ENCODE assay signal across 8 cellular contexts in the genomic region with DNA sequence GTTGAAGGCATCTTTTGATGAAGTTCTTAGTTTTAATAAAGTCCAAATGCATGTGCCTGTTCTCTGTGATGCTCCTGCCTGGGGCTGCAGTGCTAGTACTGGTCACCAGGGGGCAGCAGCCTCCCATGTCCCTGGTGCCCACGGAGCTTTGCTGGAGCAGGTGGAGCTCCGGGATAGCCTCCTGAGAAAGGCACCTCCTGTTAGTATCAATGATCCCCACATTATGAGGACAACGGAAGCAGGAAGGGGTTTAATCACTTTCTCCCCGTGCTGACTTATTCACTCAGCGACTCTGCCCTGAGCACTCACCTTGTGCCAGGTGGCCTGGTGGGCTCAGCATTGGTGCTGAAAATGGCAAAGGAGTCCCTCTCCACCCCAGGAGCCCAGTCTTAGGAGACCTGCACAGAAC.
DNase-seq lines count a peak whose midpoint lies in the region; ATAC-seq and TF ChIP-seq lines count a peak whose summit lies in the region.

No MANE protein-coding gene starts in this region.

- peaks cover under 1 to 2% (median 1%) of the 10 kb centered on the region in 5 donors for H3K9me3 Mint-ChIP-seq in CD8-positive, alpha-beta memory T cell
- H3K9me3 Mint-ChIP-seq in nephron: peaks cover 2% of the 10 kb centered on the region

- H3K36me3 Mint-ChIP-seq in CD8-positive, alpha-beta memory T cell: peaks cover 0 to 2% (median 0%) of the 10 kb centered on the region in 3 donors
- H3K36me3 Mint-ChIP-seq in nephron (ENCODE audit: low read depth): peaks cover 2% of the 10 kb centered on the region

- no peak overlapping the region for H3K27ac ChIP-seq in CD8-positive, alpha-beta memory T cell (ENCODE audit: low read depth, low read length)

- CTCF ChIA-PET in CD8-positive, alpha-beta memory T cell (lab: Charles Lee): interaction anchor here (0.6 to 3.5 kb wide), 16 partner anchors 10 to 464 kb away, joined by 3 to 26 read pairs (median 4); no protein-coding TSS in a partner anchor

- H3K9ac ChIP-seq in NT2/D1 (ENCODE audit: insufficient read length, low read depth): no peak overlapping the region

- peak; percentile 66 for ATAC-seq in stimulated activated naive CD8-positive, alpha-beta T cell treated with anti-CD3 and anti-CD28 coated beads, Interleukin-15, Interleukin-2, amounts not matched to agents 100 U/mL and 50 U/mL, for 24 hours
- ATAC-seq in GM21367 (IDR thresholded peaks at IDR 0.05; ENCODE audit: unreplicated experiment): no peak

- H3K4me1 Mint-ChIP-seq in CD8-positive, alpha-beta memory T cell: peaks cover 17 to 23% (median 18%) of the 10 kb centered on the region in 3 donors
- H3K4me1 Mint-ChIP-seq in nephron: peaks cover 45% of the 10 kb centered on the region

- DNase-seq in CD8-positive, alpha-beta memory T cell: peak; percentile 47 to 76 (median 52)
- DNase-seq in HCEC 1CT (peak; percentile 25), NT2/D1 (ENCODE audit: low read depth, low spot score) (peak; percentile 76), activated T-cell treated with anti-CD3 and anti-CD28 coated beads for 1 hour (ENCODE audit: low read depth) (peak; percentile 66), fibroblast of gingiva (ENCODE audit: low read depth) (peak; percentile 38)
- DNase-seq in stimulated activated naive CD8-positive, alpha-beta T cell treated with anti-CD3 and anti-CD28 coated beads, Interleukin-15, Interleukin-2, amounts not matched to agents 100 U/mL and 50 U/mL, for 24 hours: peak; percentile 77

- POLR2A ChIA-PET in CD8-positive, alpha-beta memory T cell (lab: Charles Lee): interaction anchor here (0.5 to 1.0 kb wide), 2 partner anchors 465 to 1993 kb away, joined by 3 to 4 read pairs; no protein-coding TSS in a partner anchor

- peak overlapping the region in 3 of 8 donors; percentile 1 to 48 (median 6) for H3K27ac Mint-ChIP-seq in CD8-positive, alpha-beta memory T cell
- H3K27ac Mint-ChIP-seq in nephron: peak overlapping the region; percentile 10 to 56 (median 31)

- no peaks in the 10 kb centered on the region for H3K27me3 Mint-ChIP-seq in CD8-positive, alpha-beta memory T cell
- peaks cover 7% of the 10 kb centered on the region for H3K27me3 Mint-ChIP-seq in nephron (ENCODE audit: low read depth)

- no peaks in the 10 kb centered on the region for H3K36me3 ChIP-seq in CD8-positive, alpha-beta memory T cell (ENCODE audit: insufficient read depth, low read length)
- H3K36me3 ChIP-seq in NT2/D1 (ENCODE audit: insufficient read depth, insufficient read length, low read length): no peaks in the 10 kb centered on the region

- H3K9me3 ChIP-seq in CD8-positive, alpha-beta memory T cell (ENCODE audit: low read length): no peaks in the 10 kb centered on the region
- peaks cover 16% of the 10 kb centered on the region; the same call in 1 of the 2 replicates for H3K9me3 ChIP-seq in NT2/D1 (ENCODE audit: insufficient read depth, low read length)

- peaks cover 4% of the 10 kb centered on the region for H3K4me1 ChIP-seq in CD8-positive, alpha-beta memory T cell (ENCODE audit: insufficient read depth, low read length)
- H3K4me1 ChIP-seq in NT2/D1 (ENCODE audit: insufficient read depth, insufficient read length): no peaks in the 10 kb centered on the region

- H3K27me3 ChIP-seq in CD8-positive, alpha-beta memory T cell (ENCODE audit: insufficient read depth, low read length, poor library complexity, severe bottlenecking): no peaks in the 10 kb centered on the region
- H3K27me3 ChIP-seq in NT2/D1 (ENCODE audit: insufficient read depth, insufficient read length): no peaks in the 10 kb centered on the region

- peak overlapping the region in 1 of 7 donors; percentile 28 for H3K4me3 Mint-ChIP-seq in CD8-positive, alpha-beta memory T cell
- H3K4me3 Mint-ChIP-seq in nephron: no peak overlapping the region

- no peak overlapping the region for H3K4me3 ChIP-seq in CD8-positive, alpha-beta memory T cell (ENCODE audit: low read length)
- no peak overlapping the region for H3K4me3 ChIP-seq in NT2/D1 (ENCODE audit: insufficient read length, low read depth)

- TF ChIP-seq CTCF in nephron (IDR thresholded peaks at IDR 0.05; ENCODE audit: unreplicated experiment in 3 of 3): peak; percentile 95 to 98 (median 95)

Comparison
In these comparisons a context has a peak if more than half of its experiments do, and no peak if none do; other contexts are left out.
1. DNase-seq: peak in every context shown above with its lines; median percentile 77 in stimulated activated naive CD8-positive, alpha-beta T cell treated with anti-CD3 and anti-CD28 coated beads, Interleukin-15, Interleukin-2, amounts not matched to agents 100 U/mL and 50 U/mL, for 24 hours; 76 in NT2/D1; 66 in activated T-cell treated with anti-CD3 and anti-CD28 coated beads for 1 hour; 52 in CD8-positive, alpha-beta memory T cell; 38 in fibroblast of gingiva; 25 in HCEC 1CT.